In genomic region chr2:207166349-207167128, GRCh38 we compare ENCODE assay signal across 8 cellular contexts. TPM values are rescaled to one million over a fixed set of nuclear protein-coding genes. Genes with fewer than 3 reads are reported as not detected.
DNase-seq lines count a peak whose midpoint lies in the region; ATAC-seq, FAIRE-seq and TF ChIP-seq lines count a peak whose summit lies in the region.

No MANE protein-coding gene starts in this region.

- intact Hi-C loops in endothelial cell of umbilical vein (cut with micrococcal nuclease): loop anchor here (1.0 to 2.0 kb wide), 13 partner anchors 23 to 366 kb away; partner anchors contain the start of gene CREB1

- no TSS peak for BruUV-seq in endothelial cell of umbilical vein (replicated peaks; lab: Mats Ljungman, UMichigan)

- POLR2A ChIA-PET in endothelial cell of umbilical vein (lab: Charles Lee): interaction anchor here (0.6 to 3.0 kb wide), 16 partner anchors 10 to 366 kb away, joined by 3 to 22 read pairs (median 4); no protein-coding TSS in a partner anchor

- dilution Hi-C loops in endothelial cell of umbilical vein (cut with MboI; ENCODE audit: extremely low pct_ligation_motif_present, low sequenced_read_pairs): no loop called here

- TF ChIP-seq POLR2A in endothelial cell of umbilical vein (IDR thresholded peaks at IDR 0.05; ENCODE audit: low read depth, low read length): peak; percentile 90

- no peak for FAIRE-seq in endothelial cell of umbilical vein (lab: Jason Lieb, UNC)

- WGBS in mesodermal cell (ENCODE audit: insufficient coverage in 2 of 2), 2 experiments: 0% methylated on average over 57 to 66 of the region's 89 CpGs

- H4K20me1 ChIP-seq in endothelial cell of umbilical vein (replicated peaks; ENCODE audit: control insufficient read depth, extremely low read depth, insufficient read depth, low read length): no peaks in the 10 kb centered on the region

- DNase-seq in CD1c-positive myeloid dendritic cell (ENCODE audit: extremely low spot score) (peak; percentile 83), NCI-H82 (lab: John Stamatoyannopoulos, UW) (peak; percentile 85), activated T-cell treated with anti-CD3 and anti-CD28 coated beads for 1 hour (ENCODE audit: low read depth) (peak; percentile 57), endothelial cell of umbilical vein (ENCODE audit: low read depth, low spot score) (peak; percentile 80)
- DNase-seq in stimulated activated CD8-positive, alpha-beta memory T cell treated with anti-CD3 and anti-CD28 coated beads, Interleukin-4, amount 100 ng/mL, for 48 hours: peak; percentile 77

- peaks cover 38% of the 10 kb centered on the region for H3K79me2 ChIP-seq in endothelial cell of umbilical vein (ENCODE audit: control insufficient read depth, insufficient read depth, low read length)

- CTCF ChIA-PET in endothelial cell of umbilical vein (lab: Charles Lee): interaction anchor here (0.6 to 5.3 kb wide), 9 partner anchors 10 to 321 kb away, joined by 3 to 39 read pairs (median 6); no protein-coding TSS in a partner anchor

- H3K4me1 ChIP-seq in endothelial cell of umbilical vein (ENCODE audit: control insufficient read depth, extremely low read depth, insufficient read depth, low read length) (peaks cover 24% of the 10 kb centered on the region), mesodermal cell (ENCODE audit: control insufficient read depth, insufficient read depth, low read length, poor library complexity, severe bottlenecking) (peaks cover 14% of the 10 kb centered on the region)

- H3K9ac ChIP-seq in endothelial cell of umbilical vein (replicated peaks; ENCODE audit: extremely low read depth, insufficient read depth, low read length): peak overlapping the region; percentile 97

- ATAC-seq in GM19324 (IDR thresholded peaks at IDR 0.05; ENCODE audit: low FRiP score, unreplicated experiment) (peak; percentile 55), HG03378 (IDR thresholded peaks at IDR 0.05; ENCODE audit: unreplicated experiment) (peak; percentile 26)

- H3K36me3 ChIP-seq in endothelial cell of umbilical vein (ENCODE audit: control insufficient read depth in 2 of 2, extremely low read depth in 1 of 2, insufficient read depth in 2 of 2, low read length in 2 of 2): no peaks in the 10 kb centered on the region
- H3K36me3 ChIP-seq in mesodermal cell (ENCODE audit: control insufficient read depth, insufficient read depth, low read length): peaks cover 5% of the 10 kb centered on the region

- TF ChIP-seq CTCF in endothelial cell of umbilical vein (IDR thresholded peaks at IDR 0.05; ENCODE audit: extremely low read depth in 1 of 2, insufficient read depth in 1 of 2, low read depth in 1 of 2, low read length in 2 of 2): peak; percentile 19 to 23

- no peaks in the 10 kb centered on the region for H3K9me3 ChIP-seq in endothelial cell of umbilical vein (replicated peaks; ENCODE audit: control insufficient read depth, insufficient read depth, low read length)
- H3K9me3 ChIP-seq in mesodermal cell (ENCODE audit: control insufficient read depth, low read length): no peaks in the 10 kb centered on the region

- H3K9me1 ChIP-seq in endothelial cell of umbilical vein (replicated peaks; ENCODE audit: control insufficient read depth, extremely low read depth, insufficient read depth, low read length): no peaks in the 10 kb centered on the region

- H2AFZ ChIP-seq in endothelial cell of umbilical vein (ENCODE audit: low read depth, low read length): peak overlapping the region; percentile 10

- H3K27me3 ChIP-seq in endothelial cell of umbilical vein (ENCODE audit: control insufficient read depth in 2 of 2, insufficient read depth in 2 of 2, low read length in 2 of 2): no peaks in the 10 kb centered on the region

- peak overlapping the region; percentile 53 for H3K4me2 ChIP-seq in endothelial cell of umbilical vein (ENCODE audit: insufficient read depth, low read length)

- H3K27ac ChIP-seq in endothelial cell of umbilical vein (ENCODE audit: insufficient read depth, low read depth, low read length) (peak overlapping the region; percentile 97), mesodermal cell (ENCODE audit: low read depth, low read length, severe bottlenecking) (peak overlapping the region; percentile 100)

- peak overlapping the region; percentile 14 to 59 (median 54) for H3K4me3 ChIP-seq in endothelial cell of umbilical vein (replicated peaks in 1 of 3; ENCODE audit: insufficient read depth in 1 of 3, low read depth in 1 of 3, low read length in 3 of 3)
- peak overlapping the region; percentile 89 for H3K4me3 ChIP-seq in mesodermal cell (ENCODE audit: extremely low read depth, insufficient read depth, low read length, poor library complexity, severe bottlenecking)

TF ChIP-seq in endothelial cell of umbilical vein, 7 proteins besides CTCF, POLR2A, EP300 and RAD21:
- TF ChIP-seq POLR2AphosphoS5 (IDR thresholded peaks at IDR 0.05; ENCODE audit: insufficient read depth, low read depth, low read length) (peak; percentile 88), GATA2 (IDR thresholded peaks at IDR 0.05; ENCODE audit: insufficient read depth, insufficient read length, low read depth, low read length) (no peak), EZH2 (IDR thresholded peaks at IDR 0.05; ENCODE audit: borderline replicate concordance, low read depth, low read length, severe bottlenecking) (no peak)

RNA-seq across cellular contexts. Expression of gene KLF7, which starts 0.8 kb away (rescaled TPM):
- total RNA-seq in endothelial cell of umbilical vein: 42.9 and 53.7 TPM in 2 replicates
- polyA plus RNA-seq in endothelial cell of umbilical vein: 29.0 and 32.8 TPM in 2 replicates
- polyA plus RNA-seq in endothelial cell of umbilical vein (2011; cell fraction: cytosol; rRNA removed): 20.1 and 30.8 TPM in 2 replicates
- polyA plus RNA-seq in endothelial cell of umbilical vein (2011; cell fraction: nucleus; rRNA removed): 73.6 and 75.1 TPM in 2 replicates
- 19.7 and 20.4 TPM in 2 replicates for polyA plus RNA-seq in endothelial cell of umbilical vein (2012)
- 81.9 and 86.4 TPM in 2 replicates for polyA minus RNA-seq in endothelial cell of umbilical vein
- 1.2 TPM for polyA minus RNA-seq in endothelial cell of umbilical vein (2011; cell fraction: cytosol; rRNA and poly(A)+ RNA removed)
- 99.2 and 119 TPM in 2 replicates for polyA minus RNA-seq in endothelial cell of umbilical vein (2011; cell fraction: nucleus; rRNA and poly(A)+ RNA removed)
- polyA plus RNA-seq in mesodermal cell (2013, experiment 1 of 2): 24.0 TPM
- 20.3 TPM for polyA plus RNA-seq in mesodermal cell (2013, experiment 2 of 2)

Comparison
In these comparisons a context has a peak if more than half of its experiments do, and no peak if none do; other contexts are left out.
1. Peak in every context shown above with its lines: DNase-seq, ATAC-seq, H3K4me3 ChIP-seq and H3K27ac ChIP-seq.